Comparison of ENCODE assay signal across 1 cellular context in the genomic region with DNA sequence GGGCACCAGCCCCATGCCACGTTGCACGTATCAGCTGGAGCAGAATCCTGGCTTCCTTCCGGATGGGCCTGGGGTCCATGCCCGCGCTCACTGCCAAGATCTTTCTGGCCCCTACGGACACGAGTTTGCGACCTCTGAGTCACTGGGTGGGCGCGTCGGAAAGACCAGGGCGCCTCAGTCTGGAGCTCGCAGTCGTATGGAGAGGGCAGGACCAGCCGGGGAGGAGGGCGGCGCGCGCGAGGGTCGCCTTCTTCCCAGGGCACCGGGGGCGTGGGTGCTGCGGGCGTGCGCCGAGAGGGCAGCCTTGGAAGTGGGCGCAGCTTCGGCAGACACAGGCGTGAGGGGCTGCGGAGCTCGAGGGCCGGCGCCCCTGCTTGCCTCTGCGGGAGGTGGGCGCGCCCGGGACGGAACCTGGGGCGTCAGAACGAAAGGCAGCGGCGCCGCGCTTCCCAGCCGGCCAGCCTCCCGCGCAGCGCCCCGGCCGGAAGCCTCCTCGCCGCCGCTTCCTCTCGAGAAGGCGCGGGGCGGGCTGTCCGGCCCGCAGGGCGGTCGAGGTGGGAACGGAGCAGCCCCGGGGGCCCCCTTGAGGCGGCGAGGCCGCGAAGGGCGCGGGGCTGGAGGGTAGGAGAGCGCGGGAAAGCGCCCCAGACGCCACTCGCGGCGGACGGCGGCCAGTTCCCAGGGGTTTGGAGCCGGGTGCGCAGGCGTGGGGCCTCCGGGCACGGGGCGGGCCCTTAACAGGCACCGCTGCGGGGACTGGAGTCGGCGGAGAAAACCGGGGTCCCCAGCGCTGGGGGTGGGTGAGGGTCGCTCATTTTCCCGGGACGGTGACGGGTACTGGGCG.
TF ChIP-seq lines count a peak whose summit lies in the region.

A gene (plus strand): TSS at position 490 of the 844 bp plus-strand sequence. CDS start 459 bp downstream, outside the sequence.

TF ChIP-seq in A549, 52 proteins besides CTCF, POLR2A, EP300 and RAD21 (continued from another document):
- TF ChIP-seq, protein P1, sequence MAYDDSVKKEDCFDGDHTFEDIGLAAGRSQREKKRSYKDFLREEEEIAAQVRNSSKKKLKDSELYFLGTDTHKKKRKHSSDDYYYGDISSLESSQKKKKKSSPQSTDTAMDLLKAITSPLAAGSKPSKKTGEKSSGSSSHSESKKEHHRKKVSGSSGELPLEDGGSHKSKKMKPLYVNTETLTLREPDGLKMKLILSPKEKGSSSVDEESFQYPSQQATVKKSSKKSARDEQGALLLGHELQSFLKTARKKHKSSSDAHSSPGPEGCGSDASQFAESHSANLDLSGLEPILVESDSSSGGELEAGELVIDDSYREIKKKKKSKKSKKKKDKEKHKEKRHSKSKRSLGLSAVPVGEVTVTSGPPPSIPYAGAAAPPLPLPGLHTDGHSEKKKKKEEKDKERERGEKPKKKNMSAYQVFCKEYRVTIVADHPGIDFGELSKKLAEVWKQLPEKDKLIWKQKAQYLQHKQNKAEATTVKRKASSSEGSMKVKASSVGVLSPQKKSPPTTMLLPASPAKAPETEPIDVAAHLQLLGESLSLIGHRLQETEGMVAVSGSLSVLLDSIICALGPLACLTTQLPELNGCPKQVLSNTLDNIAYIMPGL (CRISPR knock-in tag; IDR thresholded peaks at IDR 0.05; ENCODE audit: borderline replicate concordance), result no peak
- TF ChIP-seq, protein P2, sequence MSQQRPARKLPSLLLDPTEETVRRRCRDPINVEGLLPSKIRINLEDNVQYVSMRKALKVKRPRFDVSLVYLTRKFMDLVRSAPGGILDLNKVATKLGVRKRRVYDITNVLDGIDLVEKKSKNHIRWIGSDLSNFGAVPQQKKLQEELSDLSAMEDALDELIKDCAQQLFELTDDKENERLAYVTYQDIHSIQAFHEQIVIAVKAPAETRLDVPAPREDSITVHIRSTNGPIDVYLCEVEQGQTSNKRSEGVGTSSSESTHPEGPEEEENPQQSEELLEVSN (IDR thresholded peaks at IDR 0.05; ENCODE audit: borderline replicate concordance, low read depth), result peak; percentile 73; the same call in 1 of the 2 replicates
- TF ChIP-seq POLR2AphosphoS2 (conservative IDR thresholded peaks at IDR 0.05; ENCODE audit: low read length) (no peak), HOXA7 (CRISPR knock-in tag; IDR thresholded peaks at IDR 0.05) (no peak), RNF2 (IDR thresholded peaks at IDR 0.05; ENCODE audit: borderline replicate concordance, low read depth) (no peak; the same call in 1 of the 2 replicates), RARB (CRISPR knock-in tag; IDR thresholded peaks at IDR 0.05) (no peak), PHF8 (IDR thresholded peaks at IDR 0.05; ENCODE audit: borderline replicate concordance, low read depth) (peak; percentile 75), ZC3H11A (IDR thresholded peaks at IDR 0.05) (no peak), SREBF2 (IDR thresholded peaks at IDR 0.05) (no peak), ESRRA (IDR thresholded peaks at IDR 0.05; ENCODE audit: borderline replicate concordance, low read length) (no peak), MAFK (IDR thresholded peaks at IDR 0.05; ENCODE audit: partially characterized antibody) (no peak), CHD2 (IDR thresholded peaks at IDR 0.05; ENCODE audit: low read length, partially characterized antibody) (no peak), EHF (CRISPR knock-in tag; IDR thresholded peaks at IDR 0.05) (no peak), ZFP36 (IDR thresholded peaks at IDR 0.05; ENCODE audit: borderline replicate concordance, partially characterized antibody) (no peak), CEBPB (IDR thresholded peaks at IDR 0.05) (no peak), NPAS2 (CRISPR knock-in tag; IDR thresholded peaks at IDR 0.05; ENCODE audit: borderline replicate concordance) (no peak), CBX8 (IDR thresholded peaks at IDR 0.05) (no peak), JUNB (IDR thresholded peaks at IDR 0.05) (no peak), CBX2 (IDR thresholded peaks at IDR 0.05; ENCODE audit: borderline replicate concordance, low read depth) (no peak), BHLHE40 (IDR thresholded peaks at IDR 0.05; ENCODE audit: low read depth, low read length) (no peak), RFX5 (IDR thresholded peaks at IDR 0.05) (no peak), NR3C1 (IDR thresholded peaks at IDR 0.05) (no peak), SMC3 (IDR thresholded peaks at IDR 0.05) (peak; percentile 20; the same call in 1 of the 3 replicates), HOXB5 (CRISPR knock-in tag; IDR thresholded peaks at IDR 0.05) (no peak), JUN (IDR thresholded peaks at IDR 0.05) (peak; percentile 54 to 92; a peak in 4 of 5 replicates), ZSCAN20 (CRISPR knock-in tag; IDR thresholded peaks at IDR 0.05) (no peak), MYC (IDR thresholded peaks at IDR 0.05; ENCODE audit: borderline replicate concordance, low read length) (peak; percentile 53), EHMT2 (IDR thresholded peaks at IDR 0.05; ENCODE audit: low read depth) (no peak), MAZ (IDR thresholded peaks at IDR 0.05; ENCODE audit: borderline replicate concordance, low read depth, low read length) (no peak; the same call in 1 of the 2 replicates), KDM1A (IDR thresholded peaks at IDR 0.05; ENCODE audit: low read depth) (no peak), TFCP2L1 (CRISPR knock-in tag; IDR thresholded peaks at IDR 0.05) (0 out of 2 replicates have a peak, but pooled peaks have one; percentile 24), CHD4 (IDR thresholded peaks at IDR 0.05; ENCODE audit: borderline replicate concordance) (no peak), FOSB (CRISPR knock-in tag; IDR thresholded peaks at IDR 0.05) (no peak), HOXB13 (CRISPR knock-in tag; IDR thresholded peaks at IDR 0.05; ENCODE audit: low read depth) (no peak), FOSL2 (IDR thresholded peaks at IDR 0.05) (no peak), FOSL2 (CRISPR knock-in tag; IDR thresholded peaks at IDR 0.05) (no peak), HDAC2 (IDR thresholded peaks at IDR 0.05) (0 out of 2 replicates have a peak, but pooled peaks have one; percentile 17), HEYL (CRISPR knock-in tag; IDR thresholded peaks at IDR 0.05) (no peak)
- TF ChIP-seq, protein P3, sequence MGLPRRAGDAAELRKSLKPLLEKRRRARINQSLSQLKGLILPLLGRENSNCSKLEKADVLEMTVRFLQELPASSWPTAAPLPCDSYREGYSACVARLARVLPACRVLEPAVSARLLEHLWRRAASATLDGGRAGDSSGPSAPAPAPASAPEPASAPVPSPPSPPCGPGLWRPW (IDR thresholded peaks at IDR 0.05), result no peak
- TF ChIP-seq, protein P4, sequence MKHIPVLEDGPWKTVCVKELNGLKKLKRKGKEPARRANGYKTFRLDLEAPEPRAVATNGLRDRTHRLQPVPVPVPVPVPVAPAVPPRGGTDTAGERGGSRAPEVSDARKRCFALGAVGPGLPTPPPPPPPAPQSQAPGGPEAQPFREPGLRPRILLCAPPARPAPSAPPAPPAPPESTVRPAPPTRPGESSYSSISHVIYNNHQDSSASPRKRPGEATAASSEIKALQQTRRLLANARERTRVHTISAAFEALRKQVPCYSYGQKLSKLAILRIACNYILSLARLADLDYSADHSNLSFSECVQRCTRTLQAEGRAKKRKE (CRISPR knock-in tag; IDR thresholded peaks at IDR 0.05; ENCODE audit: low read depth), result no peak
- TF ChIP-seq, protein P5, sequence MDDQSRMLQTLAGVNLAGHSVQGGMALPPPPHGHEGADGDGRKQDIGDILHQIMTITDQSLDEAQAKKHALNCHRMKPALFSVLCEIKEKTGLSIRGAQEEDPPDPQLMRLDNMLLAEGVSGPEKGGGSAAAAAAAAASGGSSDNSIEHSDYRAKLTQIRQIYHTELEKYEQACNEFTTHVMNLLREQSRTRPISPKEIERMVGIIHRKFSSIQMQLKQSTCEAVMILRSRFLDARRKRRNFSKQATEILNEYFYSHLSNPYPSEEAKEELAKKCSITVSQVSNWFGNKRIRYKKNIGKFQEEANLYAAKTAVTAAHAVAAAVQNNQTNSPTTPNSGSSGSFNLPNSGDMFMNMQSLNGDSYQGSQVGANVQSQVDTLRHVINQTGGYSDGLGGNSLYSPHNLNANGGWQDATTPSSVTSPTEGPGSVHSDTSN (IDR thresholded peaks at IDR 0.05), result no peak; the same call in none of the 2 replicates
- TF ChIP-seq, protein P6, sequence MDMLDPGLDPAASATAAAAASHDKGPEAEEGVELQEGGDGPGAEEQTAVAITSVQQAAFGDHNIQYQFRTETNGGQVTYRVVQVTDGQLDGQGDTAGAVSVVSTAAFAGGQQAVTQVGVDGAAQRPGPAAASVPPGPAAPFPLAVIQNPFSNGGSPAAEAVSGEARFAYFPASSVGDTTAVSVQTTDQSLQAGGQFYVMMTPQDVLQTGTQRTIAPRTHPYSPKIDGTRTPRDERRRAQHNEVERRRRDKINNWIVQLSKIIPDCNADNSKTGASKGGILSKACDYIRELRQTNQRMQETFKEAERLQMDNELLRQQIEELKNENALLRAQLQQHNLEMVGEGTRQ (IDR thresholded peaks at IDR 0.05), result no peak
- TF ChIP-seq, protein P7, sequence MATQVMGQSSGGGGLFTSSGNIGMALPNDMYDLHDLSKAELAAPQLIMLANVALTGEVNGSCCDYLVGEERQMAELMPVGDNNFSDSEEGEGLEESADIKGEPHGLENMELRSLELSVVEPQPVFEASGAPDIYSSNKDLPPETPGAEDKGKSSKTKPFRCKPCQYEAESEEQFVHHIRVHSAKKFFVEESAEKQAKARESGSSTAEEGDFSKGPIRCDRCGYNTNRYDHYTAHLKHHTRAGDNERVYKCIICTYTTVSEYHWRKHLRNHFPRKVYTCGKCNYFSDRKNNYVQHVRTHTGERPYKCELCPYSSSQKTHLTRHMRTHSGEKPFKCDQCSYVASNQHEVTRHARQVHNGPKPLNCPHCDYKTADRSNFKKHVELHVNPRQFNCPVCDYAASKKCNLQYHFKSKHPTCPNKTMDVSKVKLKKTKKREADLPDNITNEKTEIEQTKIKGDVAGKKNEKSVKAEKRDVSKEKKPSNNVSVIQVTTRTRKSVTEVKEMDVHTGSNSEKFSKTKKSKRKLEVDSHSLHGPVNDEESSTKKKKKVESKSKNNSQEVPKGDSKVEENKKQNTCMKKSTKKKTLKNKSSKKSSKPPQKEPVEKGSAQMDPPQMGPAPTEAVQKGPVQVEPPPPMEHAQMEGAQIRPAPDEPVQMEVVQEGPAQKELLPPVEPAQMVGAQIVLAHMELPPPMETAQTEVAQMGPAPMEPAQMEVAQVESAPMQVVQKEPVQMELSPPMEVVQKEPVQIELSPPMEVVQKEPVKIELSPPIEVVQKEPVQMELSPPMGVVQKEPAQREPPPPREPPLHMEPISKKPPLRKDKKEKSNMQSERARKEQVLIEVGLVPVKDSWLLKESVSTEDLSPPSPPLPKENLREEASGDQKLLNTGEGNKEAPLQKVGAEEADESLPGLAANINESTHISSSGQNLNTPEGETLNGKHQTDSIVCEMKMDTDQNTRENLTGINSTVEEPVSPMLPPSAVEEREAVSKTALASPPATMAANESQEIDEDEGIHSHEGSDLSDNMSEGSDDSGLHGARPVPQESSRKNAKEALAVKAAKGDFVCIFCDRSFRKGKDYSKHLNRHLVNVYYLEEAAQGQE (IDR thresholded peaks at IDR 0.05), result no peak
- TF ChIP-seq, protein P8, sequence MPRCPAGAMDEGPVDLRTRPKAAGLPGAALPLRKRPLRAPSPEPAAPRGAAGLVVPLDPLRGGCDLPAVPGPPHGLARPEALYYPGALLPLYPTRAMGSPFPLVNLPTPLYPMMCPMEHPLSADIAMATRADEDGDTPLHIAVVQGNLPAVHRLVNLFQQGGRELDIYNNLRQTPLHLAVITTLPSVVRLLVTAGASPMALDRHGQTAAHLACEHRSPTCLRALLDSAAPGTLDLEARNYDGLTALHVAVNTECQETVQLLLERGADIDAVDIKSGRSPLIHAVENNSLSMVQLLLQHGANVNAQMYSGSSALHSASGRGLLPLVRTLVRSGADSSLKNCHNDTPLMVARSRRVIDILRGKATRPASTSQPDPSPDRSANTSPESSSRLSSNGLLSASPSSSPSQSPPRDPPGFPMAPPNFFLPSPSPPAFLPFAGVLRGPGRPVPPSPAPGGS (IDR thresholded peaks at IDR 0.05), result peak; percentile 80
- TF ChIP-seq, protein P9, sequence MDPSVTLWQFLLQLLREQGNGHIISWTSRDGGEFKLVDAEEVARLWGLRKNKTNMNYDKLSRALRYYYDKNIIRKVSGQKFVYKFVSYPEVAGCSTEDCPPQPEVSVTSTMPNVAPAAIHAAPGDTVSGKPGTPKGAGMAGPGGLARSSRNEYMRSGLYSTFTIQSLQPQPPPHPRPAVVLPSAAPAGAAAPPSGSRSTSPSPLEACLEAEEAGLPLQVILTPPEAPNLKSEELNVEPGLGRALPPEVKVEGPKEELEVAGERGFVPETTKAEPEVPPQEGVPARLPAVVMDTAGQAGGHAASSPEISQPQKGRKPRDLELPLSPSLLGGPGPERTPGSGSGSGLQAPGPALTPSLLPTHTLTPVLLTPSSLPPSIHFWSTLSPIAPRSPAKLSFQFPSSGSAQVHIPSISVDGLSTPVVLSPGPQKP (IDR thresholded peaks at IDR 0.05; ENCODE audit: low read depth, low read length), result no peak
- TF ChIP-seq, protein P10, sequence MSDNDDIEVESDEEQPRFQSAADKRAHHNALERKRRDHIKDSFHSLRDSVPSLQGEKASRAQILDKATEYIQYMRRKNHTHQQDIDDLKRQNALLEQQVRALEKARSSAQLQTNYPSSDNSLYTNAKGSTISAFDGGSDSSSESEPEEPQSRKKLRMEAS (IDR thresholded peaks at IDR 0.05), result peak; percentile 61
